Comparison of ENCODE assay signal across 8 cellular contexts in genomic region chr5:151080620-151081425, GRCh38. TPM values are rescaled to one million over a fixed set of nuclear protein-coding genes. Genes with fewer than 3 reads are reported as not detected.
A peak's percentile ranks its signal among the peaks of the same experiment; 100 is the strongest.
DNase-seq lines count a peak whose midpoint lies in the region; TF ChIP-seq lines count a peak whose summit lies in the region.

Gene TNIP1, minus strand, starts transcription at chr5:151081034. Its CDS starts 15,939 bp downstream, at chr5:151065095.

- peak within 1 kb of the TSS; percentile 98 for H3K4me2 ChIP-seq in OCI-LY3 (ENCODE audit: low read length)

- H4K20me1 ChIP-seq in OCI-LY3 (ENCODE audit: insufficient read depth, low read length): peaks cover 24% of the 10 kb centered on the region

- H3K27ac ChIP-seq in OCI-LY3 (ENCODE audit: low read length): peak within 1 kb of the TSS; percentile 99

- peaks cover 32% of the 10 kb centered on the region for H3K36me3 ChIP-seq in OCI-LY3 (replicated peaks; ENCODE audit: low read depth, low read length)

- peaks cover 94% of the 10 kb centered on the region for H3K79me2 ChIP-seq in OCI-LY3 (ENCODE audit: low read length)

- peak within 1 kb of the TSS; percentile 96 for H3K9ac ChIP-seq in OCI-LY3 (ENCODE audit: low read length)

- H3K4me3 ChIP-seq in OCI-LY3 (ENCODE audit: low read length): peak within 1 kb of the TSS; percentile 93

- H3K27me3 Mint-ChIP-seq in endothelial cell (ENCODE audit: unreplicated experiment): peaks cover 14% of the 10 kb centered on the region

- H3K4me1 Mint-ChIP-seq in endothelial cell (ENCODE audit: unreplicated experiment): peaks cover 27% of the 10 kb centered on the region

- peak; percentile 92 for DNase-seq in Caki2 (ENCODE audit: low read depth)
- peak; percentile 98 for DNase-seq in GM20000 (ENCODE audit: low spot score)
- peak; percentile 76 for DNase-seq in HS-5 (ENCODE audit: low read depth)
- peak; percentile 95 for DNase-seq in activated CD8-positive, alpha-beta memory T cell treated with anti-CD3 and anti-CD28 coated beads, Interleukin-2, amount 50 U/mL, for 4 hours
- DNase-seq in endothelial cell (ENCODE audit: low spot score): peak; percentile 86
- peak; percentile 88 for DNase-seq in midbrain (lab: John Stamatoyannopoulos, UW)
- DNase-seq in stimulated activated CD8-positive, alpha-beta memory T cell treated with anti-CD3 and anti-CD28 coated beads, Interleukin-2, amount 100 ng/mL, for 1 hour (ENCODE audit: low read depth in 2 of 2): peak; percentile 87 to 89

- peak within 1 kb of the TSS; percentile 97 for H3K27ac Mint-ChIP-seq in endothelial cell (ENCODE audit: unreplicated experiment)

- no peaks in the 10 kb centered on the region for H3K9me3 Mint-ChIP-seq in endothelial cell (ENCODE audit: unreplicated experiment)

- in situ Hi-C loops in Caki2 (cut with HindIII; ENCODE audit: low pct_unique_long_range_greater_than_20kb, low sequenced_read_pairs): no loop called here

- H3K4me3 Mint-ChIP-seq in endothelial cell (ENCODE audit: unreplicated experiment): peak within 1 kb of the TSS; percentile 92

- H3K9me3 ChIP-seq in OCI-LY3 (ENCODE audit: insufficient read depth, low read length): no peaks in the 10 kb centered on the region

- H2AFZ ChIP-seq in OCI-LY3 (ENCODE audit: low read depth, low read length): no peak within 1 kb of the TSS

- H3K4me1 ChIP-seq in OCI-LY3 (ENCODE audit: low read length): peaks cover 73% of the 10 kb centered on the region

- peaks cover 21% of the 10 kb centered on the region for H3K36me3 Mint-ChIP-seq in endothelial cell (ENCODE audit: low read depth, unreplicated experiment)

- TF ChIP-seq CTCF in GM20000 (IDR thresholded peaks at IDR 0.05; ENCODE audit: extremely low read depth, missing control alignments) (no peak), OCI-LY3 (IDR thresholded peaks at IDR 0.05; ENCODE audit: low read depth, low read length) (0 out of 2 replicates have a peak, but pooled peaks have one; percentile 5), endothelial cell (IDR thresholded peaks at IDR 0.05; ENCODE audit: unreplicated experiment) (no peak)

- H3K27me3 ChIP-seq in OCI-LY3 (ENCODE audit: low read depth, low read length): no peaks in the 10 kb centered on the region

RNA-seq across cellular contexts. Expression of gene TNIP1, which starts in this region (rescaled TPM):
- 160 and 176 TPM in 2 replicates for total RNA-seq in Caki2 (2014; rRNA removed; shearing (Covaris generic); ENCODE audit: low replicate concordance)
- 76.0 TPM for total RNA-seq in endothelial cell (ENCODE audit: unreplicated experiment)

Comparison
In these comparisons a context has a peak if more than half of its experiments do, and no peak if none do; other contexts are left out.
1. Peak in every context shown above with its lines: DNase-seq, H3K4me3 ChIP-seq and H3K27ac ChIP-seq.